ENCODE assay signal across 8 cellular contexts in the genomic region with DNA sequence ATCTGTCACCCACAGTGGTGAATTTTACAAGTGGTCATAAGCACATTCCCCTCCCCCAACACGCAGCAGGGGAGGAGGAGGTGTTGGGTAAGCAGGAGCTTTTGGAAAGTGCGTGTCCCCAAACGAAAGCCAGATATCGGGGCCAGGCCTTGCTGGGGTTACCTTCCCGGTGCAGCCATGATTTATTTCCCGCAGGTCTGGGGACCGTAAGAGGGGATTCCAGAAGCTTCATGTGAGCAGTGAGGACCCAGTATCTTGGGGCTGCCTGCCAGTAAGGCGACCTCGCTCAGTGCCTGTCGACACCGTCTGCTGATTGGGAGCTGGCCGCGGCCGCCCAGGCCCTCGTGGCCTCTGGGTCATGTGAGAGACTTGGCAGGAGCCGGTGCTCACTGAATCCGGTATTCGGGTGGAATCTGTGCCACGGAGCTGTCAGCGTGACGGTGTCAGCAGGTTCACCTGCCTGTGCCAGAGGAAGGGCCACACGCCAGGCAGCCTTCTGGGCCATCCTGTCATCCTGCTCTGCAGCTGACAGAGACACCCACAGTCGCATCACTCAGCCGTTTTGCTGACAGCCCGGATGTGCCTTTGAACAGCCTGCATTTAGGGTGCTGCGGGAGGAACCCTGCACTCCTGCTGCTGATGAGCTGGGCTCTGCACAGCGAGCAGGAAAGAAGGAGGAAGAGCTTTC. TPM values are rescaled to one million over a fixed set of nuclear protein-coding genes. Genes with fewer than 3 reads are reported as not detected.
DNase-seq lines count a peak whose midpoint lies in the region; ATAC-seq, FAIRE-seq and TF ChIP-seq lines count a peak whose summit lies in the region.

No MANE protein-coding gene starts in this region.

- no peak; the same call in 1 of the 2 replicates for TF ChIP-seq POLR2A in GM12891 (IDR thresholded peaks at IDR 0.05; ENCODE audit: low read depth, low read length)

- peak; percentile 85 to 86 for ATAC-seq in activated T-cell treated with anti-CD3 and anti-CD28 coated beads, Interleukin-2, amount 50 U/mL, for 72 hours (replicated peaks in 1 of 2)
- peak; percentile 82 to 88 (median 85) for ATAC-seq in natural killer cell
- ATAC-seq in aorta (ENCODE audit: low FRiP score), result peak; percentile 86
- no peak for ATAC-seq in GM18873 (IDR thresholded peaks at IDR 0.05; ENCODE audit: low FRiP score, unreplicated experiment)

- H3K4me1 ChIP-seq in aorta (ENCODE audit: control insufficient read depth in 1 of 2, insufficient read depth in 2 of 2, low read length in 2 of 2), result no peaks in the 10 kb centered on the region

- no peaks in the 10 kb centered on the region for H3K9me3 ChIP-seq in aorta (ENCODE audit: control insufficient read depth, low read length)

- H3K27ac ChIP-seq in aorta (ENCODE audit: low read depth in 1 of 2, low read length in 2 of 2), result peak overlapping the region in 1 of 2 donors; percentile 0

- no peaks in the 10 kb centered on the region for H3K36me3 ChIP-seq in aorta (ENCODE audit: control insufficient read depth in 1 of 2, insufficient read depth in 2 of 2, low read length in 1 of 2)

- intact Hi-C loops in natural killer cell (cut with micrococcal nuclease), result no loop called here
- intact Hi-C loops in aorta (cut with DNase I), result no loop called here

- peaks cover 41% of the 10 kb centered on the region for H3K4me1 Mint-ChIP-seq in activated T-cell treated with anti-CD3 and anti-CD28 coated beads, Interleukin-2, amount 50 U/mL, for 72 hours (ENCODE audit: low read depth)
- peaks cover 11 to 13% of the 10 kb centered on the region in 2 donors for H3K4me1 Mint-ChIP-seq in natural killer cell

- H3K4me3 Mint-ChIP-seq in activated T-cell treated with anti-CD3 and anti-CD28 coated beads, Interleukin-2, amount 50 U/mL, for 72 hours, result peak overlapping the region; percentile 55 to 62
- peak overlapping the region; percentile 81 for H3K4me3 Mint-ChIP-seq in natural killer cell

- 5 to 7% methylated on average over 27 of the region's 27 CpGs for WGBS in aorta, 2 donors

- no peaks in the 10 kb centered on the region for H3K27me3 ChIP-seq in aorta (ENCODE audit: control insufficient read depth in 1 of 2, insufficient read depth in 2 of 2, low read length in 1 of 2)

- H3K36me3 Mint-ChIP-seq in activated T-cell treated with anti-CD3 and anti-CD28 coated beads, Interleukin-2, amount 50 U/mL, for 72 hours (ENCODE audit: insufficient read depth in 2 of 2), result peaks cover 3 to 5% of the 10 kb centered on the region in 2 donors
- no peaks in the 10 kb centered on the region for H3K36me3 Mint-ChIP-seq in natural killer cell

- DNase-seq in GM12891 (ENCODE audit: insufficient read length, low spot score), result no peak
- peak; percentile 67 for DNase-seq in LNCaP clone FGC (ENCODE audit: low read depth)
- peak; percentile 48 to 52 for DNase-seq in activated T-cell treated with anti-CD3 and anti-CD28 coated beads, Interleukin-2, amount 50 U/mL, for 72 hours
- DNase-seq in foreskin fibroblast, result peak; percentile 14 to 58
- DNase-seq in natural killer cell, result peak; percentile 43
- peak; percentile 87 to 90 for DNase-seq in aorta
- DNase-seq in urothelium cell line (ENCODE audit: low spot score), result no peak

- H3K9me3 Mint-ChIP-seq in activated T-cell treated with anti-CD3 and anti-CD28 coated beads, Interleukin-2, amount 50 U/mL, for 72 hours, result no peaks in the 10 kb centered on the region
- no peaks in the 10 kb centered on the region for H3K9me3 Mint-ChIP-seq in natural killer cell

- H3K27ac Mint-ChIP-seq in activated T-cell treated with anti-CD3 and anti-CD28 coated beads, Interleukin-2, amount 50 U/mL, for 72 hours, result no peak overlapping the region
- H3K27ac Mint-ChIP-seq in natural killer cell, result peak overlapping the region; percentile 89

- H3K4me3 ChIP-seq in LNCaP clone FGC (ENCODE audit: low read depth, low read length) (peak overlapping the region; percentile 36), foreskin fibroblast (ENCODE audit: low read depth in 1 of 2, low read length in 2 of 2) (peak overlapping the region; percentile 21 to 26), aorta (ENCODE audit: low read length in 2 of 2) (peak overlapping the region; percentile 6 to 15)

- FAIRE-seq in GM12891 (lab: Jason Lieb, UNC) (peak; percentile 91), urothelium cell line (lab: Jason Lieb, UNC) (no peak)

- TF ChIP-seq CTCF in LNCaP clone FGC (IDR thresholded peaks at IDR 0.05; ENCODE audit: control insufficient read depth, extremely low read depth, insufficient read depth), result no peak
- TF ChIP-seq CTCF in foreskin fibroblast (IDR thresholded peaks at IDR 0.05; ENCODE audit: low read depth, low read length), result no peak
- no peak for TF ChIP-seq CTCF in natural killer cell (IDR thresholded peaks at IDR 0.05)

- peaks cover 19% of the 10 kb centered on the region for H3K27me3 Mint-ChIP-seq in activated T-cell treated with anti-CD3 and anti-CD28 coated beads, Interleukin-2, amount 50 U/mL, for 72 hours (ENCODE audit: low read depth)
- H3K27me3 Mint-ChIP-seq in natural killer cell (ENCODE audit: low read depth in 2 of 2), result no peaks in the 10 kb centered on the region

TF ChIP-seq in GM12891, 5 proteins besides CTCF, POLR2A, EP300 and RAD21:
- TF ChIP-seq SPI1 (IDR thresholded peaks at IDR 0.05; ENCODE audit: low read depth, low read length) (no peak), PAX5 (IDR thresholded peaks at IDR 0.05; ENCODE audit: insufficient read depth, low read length, severe bottlenecking) (no peak), POU2F2 (IDR thresholded peaks at IDR 0.05; ENCODE audit: low read depth, low read length) (no peak), POLR2AphosphoS5 (IDR thresholded peaks at IDR 0.05; ENCODE audit: low read depth, low read length) (0 out of 2 replicates have a peak, but pooled peaks have one; percentile 58), TAF1 (IDR thresholded peaks at IDR 0.05; ENCODE audit: low read depth, low read length) (peak; percentile 41)
TF ChIP-seq in GM12891: peak in this region for 2.

RNA-seq across cellular contexts. Expression of a gene that starts 37.3 kb away (rescaled TPM):
- 570 TPM for polyA plus RNA-seq in GM12891 (2012; ENCODE audit: low read depth, missing spikeins)
- total RNA-seq in activated T-cell treated with anti-CD3 and anti-CD28 coated beads, Interleukin-2, amount 50 U/mL, for 72 hours, result 100 to 1,000 TPM in 1 of 2 donors, 10 to 100 TPM in 1; 96.2 to 121 TPM
- total RNA-seq in natural killer cell, result 10 to 100 TPM; 78.9 to 95.1 (median 93.8) TPM
- total RNA-seq in aorta, result 100 to 1,000 TPM in 1 of 2 donors, 10 to 100 TPM in 1; 95.0 to 111 TPM
- 100 to 1,000 TPM; 201 to 288 TPM for polyA plus RNA-seq in aorta

RNA-seq across cellular contexts. Expression of a gene that starts 37.6 kb away (rescaled TPM):
- 25.7 TPM for polyA plus RNA-seq in GM12891 (2012; ENCODE audit: low read depth, missing spikeins)
- 10 to 100 TPM; 28.7 to 35.2 TPM for total RNA-seq in activated T-cell treated with anti-CD3 and anti-CD28 coated beads, Interleukin-2, amount 50 U/mL, for 72 hours
- total RNA-seq in natural killer cell, result 10 to 100 TPM; 17.3 to 23.2 (median 20.7) TPM
- total RNA-seq in aorta, result 10 to 100 TPM; 22.2 to 24.1 TPM
- polyA plus RNA-seq in aorta, result 10 to 100 TPM; 15.4 to 16.2 TPM

Comparison
In these comparisons a context has a peak if more than half of its experiments do, and no peak if none do; other contexts are left out.
1. DNase-seq: peak in LNCaP clone FGC (single experiment), activated T-cell treated with anti-CD3 and anti-CD28 coated beads, Interleukin-2, amount 50 U/mL, for 72 hours (2 of 2), foreskin fibroblast (2 of 2), natural killer cell (single experiment) and aorta (2 of 2); none in GM12891 (single experiment) and urothelium cell line (single experiment).
2. Peak in every context shown above with its lines, with median percentiles within 50 percentile points of each other: H3K4me3 ChIP-seq.